In the genomic region with DNA sequence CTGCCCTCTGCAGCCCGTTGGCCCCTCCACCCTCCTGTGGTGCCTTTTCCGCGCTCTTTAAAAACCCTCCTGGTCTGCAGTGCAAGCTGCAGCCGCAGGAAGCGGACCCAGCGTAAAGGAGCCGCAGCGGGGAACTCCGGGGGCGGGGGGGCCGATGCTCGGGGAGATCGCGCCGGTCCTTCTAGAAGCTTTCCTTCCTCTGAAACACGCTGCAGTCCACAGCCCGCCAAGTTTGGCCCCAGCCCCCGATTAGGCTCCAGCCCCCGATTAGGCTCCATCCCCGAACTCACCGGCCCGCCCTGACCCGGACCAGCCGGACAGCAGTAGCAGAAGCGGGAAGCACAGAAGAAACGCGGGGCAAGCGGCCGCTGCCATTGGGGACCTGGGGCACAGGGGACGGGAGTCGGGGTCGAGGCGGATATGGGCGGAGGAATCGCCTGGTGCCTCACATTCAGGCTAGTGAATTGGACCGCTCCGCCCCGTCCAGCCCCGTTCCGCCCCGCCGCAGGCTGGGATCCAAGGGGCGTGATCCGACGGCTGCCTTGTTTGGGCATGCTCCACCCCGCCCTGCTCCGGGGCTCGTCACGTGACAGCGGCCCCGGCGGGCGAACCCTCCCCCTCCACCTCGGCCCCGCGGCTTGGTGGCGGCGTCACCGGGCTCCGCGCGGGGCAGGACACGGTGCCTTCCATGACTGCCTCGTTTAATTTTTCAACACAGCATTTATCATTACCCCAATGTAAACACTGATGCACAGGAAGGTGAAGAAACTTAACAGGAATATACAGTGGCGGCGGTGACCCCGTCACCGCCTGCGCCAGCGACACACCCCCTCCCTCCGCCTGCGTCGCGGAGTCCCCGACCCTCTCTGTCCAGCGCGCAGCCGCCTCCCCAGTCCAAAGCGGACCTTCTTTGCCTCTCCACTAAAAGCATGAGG, we compare ENCODE assay signal across 8 cellular contexts. TPM values are rescaled to one million over a fixed set of nuclear protein-coding genes. Genes with fewer than 3 reads are reported as not detected.
DNase-seq lines count a peak whose midpoint lies in the region; ATAC-seq, FAIRE-seq and TF ChIP-seq lines count a peak whose summit lies in the region.

No MANE protein-coding gene starts in this region.

- no peaks in the 10 kb centered on the region for H3K9me2 ChIP-seq in hepatocyte (replicated peaks; ENCODE audit: insufficient read depth)

- peak; percentile 69 for ATAC-seq in HG02885 (IDR thresholded peaks at IDR 0.05; ENCODE audit: poor library complexity, unreplicated experiment)

- H3K4me3 ChIP-seq in astrocyte (ENCODE audit: insufficient read depth, low read depth, low read length), result peak overlapping the region; percentile 62
- H3K4me3 ChIP-seq in hepatocyte, result peak overlapping the region; percentile 57
- H3K4me3 ChIP-seq in rectal smooth muscle tissue (ENCODE audit: low read length), result peak overlapping the region; percentile 61
- H3K4me3 ChIP-seq in vagina, result peak overlapping the region; percentile 57 to 74

- peaks cover 33% of the 10 kb centered on the region for H3K27me3 Mint-ChIP-seq in T-helper 2 cell treated with Interferon-gamma antibody and Interleukin-4, amounts not matched to agents 5 μg/mL and 100 μg/mL, for 36 hours (ENCODE audit: low read depth)
- H3K27me3 Mint-ChIP-seq in astrocyte (ENCODE audit: low read depth, unreplicated experiment), result peaks cover 55% of the 10 kb centered on the region

- no peak for TF ChIP-seq POLR2A in vagina (IDR thresholded peaks at IDR 0.05)

- peak overlapping the region; percentile 91 for H3K27ac Mint-ChIP-seq in T-helper 2 cell treated with Interferon-gamma antibody and Interleukin-4, amounts not matched to agents 5 μg/mL and 100 μg/mL, for 36 hours
- no peak overlapping the region for H3K27ac Mint-ChIP-seq in astrocyte (ENCODE audit: unreplicated experiment)

- peaks cover 4% of the 10 kb centered on the region for H3K36me3 Mint-ChIP-seq in T-helper 2 cell treated with Interferon-gamma antibody and Interleukin-4, amounts not matched to agents 5 μg/mL and 100 μg/mL, for 36 hours (ENCODE audit: low read depth)
- no peaks in the 10 kb centered on the region for H3K36me3 Mint-ChIP-seq in astrocyte (ENCODE audit: low read depth, unreplicated experiment)

- H3K27me3 ChIP-seq in astrocyte (ENCODE audit: insufficient read depth, low read length) (peaks cover 17% of the 10 kb centered on the region), hepatocyte (peaks cover 20% of the 10 kb centered on the region), rectal smooth muscle tissue (ENCODE audit: control insufficient read depth, insufficient read depth, low read length) (peaks cover 11% of the 10 kb centered on the region), vagina (no peaks in the 10 kb centered on the region)

- H3K4me2 ChIP-seq in astrocyte (ENCODE audit: low read length) (peak overlapping the region; percentile 89), hepatocyte (peak overlapping the region; percentile 97)

- H3K79me2 ChIP-seq in astrocyte (ENCODE audit: insufficient read depth, low read length), result no peaks in the 10 kb centered on the region
- no peaks in the 10 kb centered on the region for H3K79me2 ChIP-seq in hepatocyte

- no peaks in the 10 kb centered on the region for H4K20me1 ChIP-seq in astrocyte (ENCODE audit: insufficient read depth, low read length)
- H4K20me1 ChIP-seq in hepatocyte (ENCODE audit: insufficient read depth, poor library complexity, severe bottlenecking), result no peaks in the 10 kb centered on the region

- H3K4me1 Mint-ChIP-seq in T-helper 2 cell treated with Interferon-gamma antibody and Interleukin-4, amounts not matched to agents 5 μg/mL and 100 μg/mL, for 36 hours (ENCODE audit: low read depth), result peaks cover 38% of the 10 kb centered on the region
- H3K4me1 Mint-ChIP-seq in astrocyte (ENCODE audit: low read depth, unreplicated experiment), result peaks cover 9% of the 10 kb centered on the region

- peaks cover 3% of the 10 kb centered on the region for H3K9me3 ChIP-seq in astrocyte (ENCODE audit: insufficient read depth, low read depth, low read length)
- H3K9me3 ChIP-seq in hepatocyte (ENCODE audit: low read depth), result no peaks in the 10 kb centered on the region
- H3K9me3 ChIP-seq in vagina, result no peaks in the 10 kb centered on the region

- peaks cover 10% of the 10 kb centered on the region for H3K4me1 ChIP-seq in astrocyte (ENCODE audit: insufficient read depth, low read length)
- H3K4me1 ChIP-seq in hepatocyte (ENCODE audit: insufficient read depth), result no peaks in the 10 kb centered on the region
- H3K4me1 ChIP-seq in rectal smooth muscle tissue (ENCODE audit: control insufficient read depth, insufficient read depth, low read length), result no peaks in the 10 kb centered on the region
- peaks cover 22% of the 10 kb centered on the region for H3K4me1 ChIP-seq in vagina

- WGBS in hepatocyte (ENCODE audit: low lambda C conversion rate, missing lambda C conversion rate), result under 1% methylated on average over 43 of the region's 79 CpGs

- H3K27ac ChIP-seq in astrocyte (ENCODE audit: low read depth, low read length) (no peak overlapping the region), hepatocyte (no peak overlapping the region), rectal smooth muscle tissue (ENCODE audit: low read depth, low read length) (no peak overlapping the region), vagina (no peak overlapping the region)

- H3K9ac ChIP-seq in astrocyte (ENCODE audit: low read length) (peak overlapping the region; percentile 58), rectal smooth muscle tissue (ENCODE audit: low read length) (no peak overlapping the region)

- no peak for TF ChIP-seq CTCF in GM13977 (IDR thresholded peaks at IDR 0.05; ENCODE audit: extremely low read depth, insufficient read depth, missing control alignments)
- no peak for TF ChIP-seq CTCF in astrocyte (IDR thresholded peaks at IDR 0.05; ENCODE audit: insufficient read depth, low read depth, low read length)
- TF ChIP-seq CTCF in hepatocyte (IDR thresholded peaks at IDR 0.05; ENCODE audit: poor library complexity), result peak; percentile 2
- no peak for TF ChIP-seq CTCF in vagina (IDR thresholded peaks at IDR 0.05)

- peak overlapping the region; percentile 83 for H2AFZ ChIP-seq in astrocyte (ENCODE audit: low read depth, low read length)
- H2AFZ ChIP-seq in hepatocyte, result peak overlapping the region; percentile 87

- H3K9me3 Mint-ChIP-seq in T-helper 2 cell treated with Interferon-gamma antibody and Interleukin-4, amounts not matched to agents 5 μg/mL and 100 μg/mL, for 36 hours, result peaks cover 4% of the 10 kb centered on the region
- peaks cover 6% of the 10 kb centered on the region for H3K9me3 Mint-ChIP-seq in astrocyte (ENCODE audit: unreplicated experiment)

- FAIRE-seq in astrocyte (lab: Jason Lieb, UNC), result peak; percentile 5

- H3K4me3 Mint-ChIP-seq in T-helper 2 cell treated with Interferon-gamma antibody and Interleukin-4, amounts not matched to agents 5 μg/mL and 100 μg/mL, for 36 hours, result peak overlapping the region; percentile 93
- peak overlapping the region; percentile 84 for H3K4me3 Mint-ChIP-seq in astrocyte (ENCODE audit: unreplicated experiment)

- in situ Hi-C loops in GM13977 (cut with MboI; ENCODE audit: low pct_unique_long_range_greater_than_20kb, low sequenced_read_pairs, unreplicated experiment), result loop anchor here (10.0 kb wide), 1 partner anchor 60 kb away; the partner anchor contains the start of gene ULBP2

- intact Hi-C loops in vagina (cut with DNase I), result no loop called here

- DNase-seq in GM13977 (ENCODE audit: low spot score) (peak; percentile 92), NCI-H1694 treated with DMSO at 0.1 percent for 48 hours (lab: John Stamatoyannopoulos, UW) (peak; percentile 66), astrocyte (ENCODE audit: low read depth) (peak; percentile 71), hepatocyte (ENCODE audit: low spot score) (peak; percentile 94), vagina (ENCODE audit: extremely low spot score in 2 of 2) (peak; percentile 87 to 96)
- peak; percentile 94 for DNase-seq in T-helper 2 cell treated with Interferon-gamma antibody and Interleukin-4, amounts not matched to agents 5 μg/mL and 100 μg/mL, for 36 hours (ENCODE audit: low spot score)

- H3K36me3 ChIP-seq in astrocyte (ENCODE audit: insufficient read depth, low read length) (no peaks in the 10 kb centered on the region), hepatocyte (replicated peaks; ENCODE audit: insufficient read depth, low read depth) (no peaks in the 10 kb centered on the region), rectal smooth muscle tissue (ENCODE audit: control insufficient read depth, insufficient read depth, low read length) (no peaks in the 10 kb centered on the region), vagina (no peaks in the 10 kb centered on the region)

RNA-seq across cellular contexts. Expression of gene RAET1L, which starts 20.3 kb away (rescaled TPM):
- total RNA-seq in astrocyte, result not detected in 2 replicates
- total RNA-seq in hepatocyte, result not detected in 2 replicates
- polyA plus RNA-seq in hepatocyte, result not detected in 2 replicates
- 8.3 TPM for total RNA-seq in vagina

RNA-seq across cellular contexts. Expression of gene ULBP1, which starts 41.3 kb away (rescaled TPM):
- 7.4 and 8.8 TPM in 2 replicates for total RNA-seq in astrocyte
- total RNA-seq in hepatocyte, result 0.27 and 0.28 TPM in 2 replicates
- 0.27 TPM in 1 of 2 replicates, not detected in the other for polyA plus RNA-seq in hepatocyte
- total RNA-seq in vagina, result not detected
